10 cellular contexts compared by ENCODE assay signal in genomic region chr5:34695275-34696032, GRCh38. TPM values are rescaled to one million over a fixed set of nuclear protein-coding genes. Genes with fewer than 3 reads are reported as not detected.
A peak's percentile ranks its signal among the peaks of the same experiment; 100 is the strongest.
DNase-seq lines count a peak whose midpoint lies in the region; ATAC-seq and TF ChIP-seq lines count a peak whose summit lies in the region.
"Had no signal": no experiment of that assay in that cellular context is flagged by ENCODE, and none has a peak within 500 bp of the region (broad histone marks: within the 10 kb centered on the region; RNA-seq: fewer than 3 reads in every experiment).

No MANE protein-coding gene starts in this region.

- no peaks in the 10 kb centered on the region for H3K9me3 ChIP-seq in IMR-90 (ENCODE audit: control insufficient read depth, insufficient read depth, low read length)
- H3K9me3 ChIP-seq in esophagus muscularis mucosa = no peaks in the 10 kb centered on the region
- H3K9me3 ChIP-seq: SJCRH30 had no signal

- dilution Hi-C loops in IMR-90 (cut with HindIII; ENCODE audit: low sequenced_read_pairs, unreplicated experiment) = no loop called here

- H2BK20ac ChIP-seq in IMR-90 (ENCODE audit: low read depth, low read length) = no peak overlapping the region

- H3K4ac ChIP-seq in IMR-90 (ENCODE audit: low read depth, low read length) = peak overlapping the region; percentile 33; the same call in 1 of the 2 replicates

- H2AFZ ChIP-seq in IMR-90 (replicated peaks; ENCODE audit: low read length, poor library complexity) = no peak overlapping the region

- H3K56ac ChIP-seq in IMR-90 (ENCODE audit: extremely low read depth, insufficient read depth, low read length) = no peak overlapping the region

- peak overlapping the region; percentile 64 for H3K14ac ChIP-seq in IMR-90 (replicated peaks; ENCODE audit: low read depth, low read length)

- no peak overlapping the region for H4K91ac ChIP-seq in IMR-90 (ENCODE audit: insufficient read depth, low read depth, low read length)

- BruUV-seq in IMR-90 (replicated peaks; lab: Mats Ljungman, UMichigan) = no TSS peak

- peak overlapping the region; percentile 82; the same call in 1 of the 2 replicates for H3K27ac ChIP-seq in IMR-90 (ENCODE audit: insufficient read depth, low read length)
- H3K27ac ChIP-seq in esophagus muscularis mucosa (replicated peaks in 1 of 4) = peak overlapping the region in 3 of 4 donors; percentile 43 to 58 (median 56)
- H3K27ac ChIP-seq: SJCRH30 had no signal

- CTCF ChIA-PET in IMR-90 (lab: Yijun Ruan, JAX) = interaction anchor here (0.6 to 0.9 kb wide), 3 partner anchors 13 to 249 kb away, joined by 3 to 5 read pairs (median 3); no protein-coding TSS in a partner anchor

- TF ChIP-seq POLR2A in IMR-90 (IDR thresholded peaks at IDR 0.05; ENCODE audit: low read depth, low read length) = no peak
- TF ChIP-seq POLR2A in esophagus muscularis mucosa (IDR thresholded peaks at IDR 0.05; ENCODE audit: low read depth) = no peak

- H2AK9ac ChIP-seq in IMR-90 (replicated peaks; ENCODE audit: low read depth, low read length, poor library complexity) = no peak overlapping the region

- peak overlapping the region; percentile 59; the same call in 1 of the 2 replicates for H2AK5ac ChIP-seq in IMR-90 (ENCODE audit: low read depth, low read length)

- no peak overlapping the region; a peak in 1 of 4 replicates for H4K8ac ChIP-seq in IMR-90 (ENCODE audit: low read depth in 2 of 2, low read length in 2 of 2)

- peaks cover 26% of the 10 kb centered on the region for H3K36me3 ChIP-seq in IMR-90 (ENCODE audit: control insufficient read depth, insufficient read depth, low read length)
- no peaks in the 10 kb centered on the region for H3K36me3 ChIP-seq in esophagus muscularis mucosa

- H3K9me1 ChIP-seq in IMR-90 (ENCODE audit: insufficient read depth, low read length) = peaks cover 42% of the 10 kb centered on the region

- no peaks in the 10 kb centered on the region for H3K27me3 ChIP-seq in IMR-90 (ENCODE audit: control insufficient read depth, insufficient read depth, low read length)
- no peaks in the 10 kb centered on the region for H3K27me3 ChIP-seq in esophagus muscularis mucosa
- H3K27me3 ChIP-seq: SJCRH30 had no signal

- no CpG with 5 or more reads among the region's 1 CpG for WGBS in IMR-90 (ENCODE audit: extremely low coverage in 2 of 2, insufficient read length in 1 of 2), 2 experiments
- WGBS in esophagus muscularis mucosa = 83% methylated on average over 1 of the region's 1 CpG

- no peak overlapping the region for H2BK120ac ChIP-seq in IMR-90 (ENCODE audit: low read depth, low read length)

- peak; percentile 13 to 36 for ATAC-seq in activated CD4-positive, CD25-positive, alpha-beta regulatory T cell treated with anti-CD3 and anti-CD28 coated beads, Interleukin-2, amount 50 U/mL, for 24 hours
- ATAC-seq in IMR-90 (ENCODE audit: low read depth) (peak; percentile 24; the same call in 1 of the 2 replicates), HG02642 (IDR thresholded peaks at IDR 0.05; ENCODE audit: poor library complexity, unreplicated experiment) (no peak)
- ATAC-seq in stimulated activated naive CD8-positive, alpha-beta T cell treated with anti-CD3 and anti-CD28 coated beads, Interleukin-15, Interleukin-2, amounts not matched to agents 100 U/mL and 50 U/mL, for 24 hours = peak; percentile 15

- peaks cover 90% of the 10 kb centered on the region for H4K20me1 ChIP-seq in IMR-90 (ENCODE audit: insufficient read depth, low read length)

- peak overlapping the region; percentile 33; the same call in 1 of the 2 replicates for H3K9ac ChIP-seq in IMR-90 (ENCODE audit: low read depth, low read length)

- no peak for TF ChIP-seq RAD21 in IMR-90 (IDR thresholded peaks at IDR 0.05; ENCODE audit: low read length)

- POLR2A ChIA-PET in IMR-90 (lab: Charles Lee; ENCODE audit: unreplicated experiment) = no interaction called here

- H3K4me1 ChIP-seq in IMR-90 (ENCODE audit: control insufficient read depth, insufficient read depth, low read length) (peaks cover 27% of the 10 kb centered on the region), esophagus muscularis mucosa (peaks cover 6 to 44% (median 39%) of the 10 kb centered on the region in 4 donors)

- intact Hi-C loops in IMR-90 (cut with micrococcal nuclease) (loop anchor here (2.0 kb wide), 1 partner anchor 39 kb away; the partner anchor contains the start of gene RAI14), esophagus muscularis mucosa (cut with DNase I) (no loop called here)

- H3K18ac ChIP-seq in IMR-90 (ENCODE audit: low read depth, low read length) = no peak overlapping the region; the same call in 1 of the 2 replicates

- no peak for DNase-seq in activated CD4-positive, CD25-positive, alpha-beta regulatory T cell treated with anti-CD3 and anti-CD28 coated beads, Interleukin-2, amount 50 U/mL, for 72 hours
- DNase-seq in IMR-90 = no peak
- no peak for DNase-seq in esophagus muscularis mucosa (ENCODE audit: extremely low spot score)
- no peak for DNase-seq in stimulated activated naive CD8-positive, alpha-beta T cell treated with anti-CD3 and anti-CD28 coated beads, Interleukin-15, Interleukin-2, amounts not matched to agents 100 U/mL and 50 U/mL, for 24 hours
- DNase-seq in glomerular visceral epithelial cell (ENCODE audit: extremely low spot score) = no peak
- DNase-seq in NCI-H446 (lab: John Stamatoyannopoulos, UW) = no peak
- DNase-seq: NCI-H1417 treated with DMSO at 0.1 percent for 48 hours, SJCRH30 had no signal

- peak overlapping the region; percentile 83 for H4K5ac ChIP-seq in IMR-90 (ENCODE audit: low read depth, low read length)

- no peak overlapping the region for H2BK15ac ChIP-seq in IMR-90 (ENCODE audit: low read depth, low read length)

- H3K79me1 ChIP-seq in IMR-90 (ENCODE audit: low read depth in 1 of 2, low read length in 2 of 2) = peaks cover 25 to 78% of the 10 kb centered on the region in 2 experiments

- no peak overlapping the region for H3K4me3 ChIP-seq in IMR-90 (ENCODE audit: insufficient read depth, low read depth, low read length)
- H3K4me3 ChIP-seq in esophagus muscularis mucosa = peak overlapping the region in 3 of 4 donors; percentile 10 to 28 (median 10)
- H3K4me3 ChIP-seq: SJCRH30 had no signal

- TF ChIP-seq CTCF in IMR-90 (conservative IDR thresholded peaks at IDR 0.05; ENCODE audit: low read depth, low read length) (no peak), esophagus muscularis mucosa (IDR thresholded peaks at IDR 0.05) (no peak)

- peak overlapping the region; percentile 92 for H3K4me2 ChIP-seq in IMR-90 (ENCODE audit: low read depth, low read length)

- TF ChIP-seq EP300 in esophagus muscularis mucosa (IDR thresholded peaks at IDR 0.05) = no peak

- in situ Hi-C loops in IMR-90 (cut with MboI; ENCODE audit: low sequenced_read_pairs) = no loop called here

- H3K23ac ChIP-seq in IMR-90 (ENCODE audit: low read depth, low read length) = no peak overlapping the region

- H2BK5ac ChIP-seq in IMR-90 (ENCODE audit: low read depth, low read length, poor library complexity, severe bottlenecking) = peak overlapping the region; percentile 52

TF ChIP-seq in IMR-90, 13 proteins besides CTCF, POLR2A, EP300 and RAD21:
- TF ChIP-seq SMC3 (IDR thresholded peaks at IDR 0.05; ENCODE audit: low read depth, low read length) = no peak
- no peak for TF ChIP-seq ELK1 (IDR thresholded peaks at IDR 0.05; ENCODE audit: borderline replicate concordance, low read depth, low read length)
- TF ChIP-seq NFE2L2 (IDR thresholded peaks at IDR 0.05; ENCODE audit: low read depth, low read length) = no peak
- TF ChIP-seq FOS (IDR thresholded peaks at IDR 0.05; ENCODE audit: low read depth, low read length) = no peak
- no peak for TF ChIP-seq MXI1 (IDR thresholded peaks at IDR 0.05; ENCODE audit: borderline replicate concordance, low read depth, low read length)
- no peak for TF ChIP-seq MAFK (IDR thresholded peaks at IDR 0.05; ENCODE audit: low read depth, low read length)
- no peak for TF ChIP-seq USF2 (IDR thresholded peaks at IDR 0.05; ENCODE audit: low read depth, low read length)
- no peak for TF ChIP-seq BHLHE40 (IDR thresholded peaks at IDR 0.05; ENCODE audit: low read depth, low read length)
- no peak for TF ChIP-seq CEBPB (IDR thresholded peaks at IDR 0.05; ENCODE audit: low read depth, low read length)
- no peak for TF ChIP-seq CHD1 (IDR thresholded peaks at IDR 0.05; ENCODE audit: low read depth, low read length)
- TF ChIP-seq RFX5 (IDR thresholded peaks at IDR 0.05; ENCODE audit: low read depth, low read length) = no peak
- TF ChIP-seq RCOR1 (IDR thresholded peaks at IDR 0.05; ENCODE audit: insufficient replicate concordance, low read length) = no peak
- no peak for TF ChIP-seq MAZ (IDR thresholded peaks at IDR 0.05; ENCODE audit: borderline replicate concordance, low read depth, low read length)
TF ChIP-seq in IMR-90: peak in this region for 0.

RNA-seq across cellular contexts. Expression of gene RAI14, which starts 39.3 kb away (rescaled TPM):
- total RNA-seq in IMR-90 (2012; rRNA removed) (267 and 361 TPM in 2 replicates), esophagus muscularis mucosa (10 to 100 TPM; 57.3 to 76.4 (median 68.1) TPM)
- polyA plus RNA-seq in IMR-90 (2012; rRNA removed) = 191 and 221 TPM in 2 replicates
- polyA plus RNA-seq in IMR-90 (2012; cell fraction: cytosol; rRNA removed) = 68.3 and 80.0 TPM in 2 replicates
- 60.2 and 146 TPM in 2 replicates for polyA plus RNA-seq in IMR-90 (2012; cell fraction: nucleus; rRNA removed; ENCODE audit: low replicate concordance)
